In genomic region chr3:4547799-4548198, GRCh38 we compare ENCODE assay signal across 22 cellular contexts. TPM values are rescaled to one million over a fixed set of nuclear protein-coding genes. Genes with fewer than 3 reads are reported as not detected.
DNase-seq lines count a peak whose midpoint lies in the region; TF ChIP-seq lines count a peak whose summit lies in the region.
"Had no signal": no experiment of that assay in that cellular context is flagged by ENCODE, and none has a peak within 500 bp of the region (broad histone marks: within the 10 kb centered on the region; RNA-seq: fewer than 3 reads in every experiment).

No MANE protein-coding gene starts in this region.

- no peaks in the 10 kb centered on the region for H3K9me3 Mint-ChIP-seq in endodermal cell
- peaks cover 2% of the 10 kb centered on the region for H3K9me3 Mint-ChIP-seq in nephron
- H3K9me3 Mint-ChIP-seq in type B pancreatic cell = no peaks in the 10 kb centered on the region
- H3K9me3 Mint-ChIP-seq: CD14-positive monocyte had no signal

- H3K4me3 Mint-ChIP-seq in endodermal cell (no peak overlapping the region), nephron (no peak overlapping the region), type B pancreatic cell (no peak overlapping the region)
- H3K4me3 Mint-ChIP-seq: CD14-positive monocyte, IgD-negative memory B cell had no signal

- H3K4me3 ChIP-seq in endodermal cell (ENCODE audit: low read length) (no peak overlapping the region), HAP-1 (no peak overlapping the region)

- H3K27ac ChIP-seq in endodermal cell (ENCODE audit: low read depth, low read length) = no peak overlapping the region
- H3K27ac ChIP-seq: 22Rv1 had no signal

- peak; percentile 13 for DNase-seq in NCI-H82 (lab: John Stamatoyannopoulos, UW)
- DNase-seq in NCI-H82 treated with DMSO at 0.1 percent for 48 hours (lab: John Stamatoyannopoulos, UW; ENCODE audit: unreplicated experiment) = no peak
- DNase-seq in endodermal cell = no peak
- DNase-seq in type B pancreatic cell (ENCODE audit: extremely low spot score, unreplicated experiment) = no peak
- no peak for DNase-seq in head of caudate nucleus
- DNase-seq in HAP-1 (ENCODE audit: low spot score in 2 of 2) = no peak
- no peak for DNase-seq in GDM1 (lab: John Stamatoyannopoulos, UW)
- DNase-seq: AML-193; DMS79 treated with DMSO at 0.1 percent for 48 hours; Karpas-422; MM.1S; NCI-H1092 treated with DMSO at 0.1 percent for 48 hours; NCI-H146; NCI-H2029 treated with DMSO at 0.1 percent for 48 hours; NCI-H2171 treated with DMSO at 0.1 percent for 48 hours; NCI-H446; NCI-H69; NK-92 treated with Interleukin-12 subunit alpha and Interleukin-12 subunit beta, amount 100 ng/mL, for 24 hours had no signal

- H3K27me3 ChIP-seq in endodermal cell (ENCODE audit: control insufficient read depth, insufficient read depth, low read length, poor library complexity, severe bottlenecking) (no peaks in the 10 kb centered on the region), HAP-1 (ENCODE audit: low read depth) (no peaks in the 10 kb centered on the region)

- H3K27ac Mint-ChIP-seq in endodermal cell = peak overlapping the region; percentile 26
- H3K27ac Mint-ChIP-seq in nephron = peak overlapping the region; percentile 51 to 97 (median 82)
- peak overlapping the region; percentile 20 for H3K27ac Mint-ChIP-seq in type B pancreatic cell

- H3K4me1 Mint-ChIP-seq in endodermal cell = peaks cover 19% of the 10 kb centered on the region
- H3K4me1 Mint-ChIP-seq in nephron = peaks cover 55% of the 10 kb centered on the region
- H3K4me1 Mint-ChIP-seq in type B pancreatic cell (ENCODE audit: unreplicated experiment) = peaks cover 51% of the 10 kb centered on the region

- WGBS in endodermal cell (ENCODE audit: insufficient coverage in 1 of 2, insufficient read length in 1 of 2), 2 experiments = 95 to 100% methylated on average over 2 to 4 of the region's 4 CpGs

- H3K36me3 Mint-ChIP-seq in endodermal cell (ENCODE audit: low read depth) (no peaks in the 10 kb centered on the region), nephron (ENCODE audit: low read depth) (peaks cover 4% of the 10 kb centered on the region), type B pancreatic cell (no peaks in the 10 kb centered on the region)

- in situ Hi-C loops in HAP-1 (cut with MboI; ENCODE audit: low sequenced_read_pairs) = no loop called here

- H3K9me3 ChIP-seq in endodermal cell (ENCODE audit: control insufficient read depth, low read length) (no peaks in the 10 kb centered on the region), HAP-1 (no peaks in the 10 kb centered on the region)

- intact Hi-C loops in head of caudate nucleus (cut with DNase I) = no loop called here

- H3K27me3 Mint-ChIP-seq in endodermal cell (ENCODE audit: insufficient read depth) (no peaks in the 10 kb centered on the region), nephron (ENCODE audit: low read depth) (no peaks in the 10 kb centered on the region), type B pancreatic cell (no peaks in the 10 kb centered on the region)
- H3K27me3 Mint-ChIP-seq: IgD-negative memory B cell had no signal

- H3K4me1 ChIP-seq in endodermal cell (ENCODE audit: control insufficient read depth, insufficient read depth, low read length) (peaks cover 18% of the 10 kb centered on the region), HAP-1 (no peaks in the 10 kb centered on the region)

- H3K9ac ChIP-seq in endodermal cell (ENCODE audit: extremely low read depth, low read length, poor library complexity, severe bottlenecking) = no peak overlapping the region

- TF ChIP-seq CTCF in endodermal cell (conservative IDR thresholded peaks at IDR 0.05) (no peak), nephron (IDR thresholded peaks at IDR 0.05; ENCODE audit: unreplicated experiment in 3 of 3) (no peak), type B pancreatic cell (conservative IDR thresholded peaks at IDR 0.05) (no peak)

- no peaks in the 10 kb centered on the region for H3K36me3 ChIP-seq in endodermal cell (ENCODE audit: control insufficient read depth, insufficient read depth, low read length)
- no peaks in the 10 kb centered on the region for H3K36me3 ChIP-seq in HAP-1 (replicated peaks)

RNA-seq across cellular contexts. Expression of gene ITPR1, which starts 54.7 kb away (rescaled TPM):
- total RNA-seq in endodermal cell (1 to 10 TPM; 5.9 TPM), type B pancreatic cell (ENCODE audit: low replicate concordance) (22.0 and 45.9 TPM in 2 replicates)
- polyA plus RNA-seq in endodermal cell (2013, experiment 1 of 2) = 4.1 TPM
- 5.7 TPM for polyA plus RNA-seq in endodermal cell (2013, experiment 2 of 2)

Comparison
In these comparisons a context has a peak if more than half of its experiments do, and no peak if none do; other contexts are left out.
1. H3K27ac Mint-ChIP-seq: peak in every context shown above with its lines; median percentile 82 in nephron; 26 in endodermal cell; 20 in type B pancreatic cell.